Comparison of ENCODE assay signal across 2 cellular contexts in genomic region chr19:55247621-55248099, GRCh38.
TF ChIP-seq lines count a peak whose summit lies in the region.

No MANE protein-coding gene starts in this region.

TF ChIP-seq in IMR-90, 13 proteins besides CTCF, POLR2A, EP300 and RAD21:
- TF ChIP-seq FOS (IDR thresholded peaks at IDR 0.05; ENCODE audit: low read depth, low read length) (no peak), NFE2L2 (IDR thresholded peaks at IDR 0.05; ENCODE audit: low read depth, low read length) (no peak), RFX5 (IDR thresholded peaks at IDR 0.05; ENCODE audit: low read depth, low read length) (no peak), USF2 (IDR thresholded peaks at IDR 0.05; ENCODE audit: low read depth, low read length) (no peak), CEBPB (IDR thresholded peaks at IDR 0.05; ENCODE audit: low read depth, low read length) (no peak), CHD1 (IDR thresholded peaks at IDR 0.05; ENCODE audit: low read depth, low read length) (no peak), MAZ (IDR thresholded peaks at IDR 0.05; ENCODE audit: borderline replicate concordance, low read depth, low read length) (no peak), MXI1 (IDR thresholded peaks at IDR 0.05; ENCODE audit: borderline replicate concordance, low read depth, low read length) (no peak), BHLHE40 (IDR thresholded peaks at IDR 0.05; ENCODE audit: low read depth, low read length) (no peak), ELK1 (IDR thresholded peaks at IDR 0.05; ENCODE audit: borderline replicate concordance, low read depth, low read length) (no peak), RCOR1 (IDR thresholded peaks at IDR 0.05; ENCODE audit: insufficient replicate concordance, low read length) (no peak), MAFK (IDR thresholded peaks at IDR 0.05; ENCODE audit: low read depth, low read length) (no peak), SMC3 (IDR thresholded peaks at IDR 0.05; ENCODE audit: low read depth, low read length) (no peak)

TF ChIP-seq in K562, 482 proteins besides CTCF, POLR2A, EP300 and RAD21:
- TF ChIP-seq FOXJ2 (tag; IDR thresholded peaks at IDR 0.05) (peak; percentile 47; the same call in 1 of the 2 replicates), ZFP30 (CRISPR knock-in tag; IDR thresholded peaks at IDR 0.05; ENCODE audit: borderline replicate concordance) (no peak), IRF2 (CRISPR knock-in tag; IDR thresholded peaks at IDR 0.05) (no peak), RFX1 (IDR thresholded peaks at IDR 0.05) (peak; percentile 67), VEZF1 (CRISPR knock-in tag; IDR thresholded peaks at IDR 0.05) (peak; percentile 15; the same call in 1 of the 2 replicates), SPI1 (IDR thresholded peaks at IDR 0.05; ENCODE audit: borderline replicate concordance, low read depth, low read length) (peak; percentile 67)
TF ChIP-seq in K562: peak in this region for 4.
